In genomic region chr3:536417-536813, GRCh38 we compare ENCODE assay signal across 8 cellular contexts.
DNase-seq lines count a peak whose midpoint lies in the region; ATAC-seq and TF ChIP-seq lines count a peak whose summit lies in the region.

No MANE protein-coding gene starts in this region.

- POLR2A ChIA-PET in BJ (lab: Charles Lee) = no interaction called here

- H3K9me2 ChIP-seq in Karpas-422 (replicated peaks; ENCODE audit: insufficient read depth, low read length) = no peaks in the 10 kb centered on the region

- TF ChIP-seq POLR2A in gastroesophageal sphincter (IDR thresholded peaks at IDR 0.05) = no peak
- TF ChIP-seq POLR2A in sigmoid colon (IDR thresholded peaks at IDR 0.05) = no peak

- CTCF ChIA-PET in BJ (lab: Yijun Ruan, JAX) = no interaction called here

- no peak overlapping the region for H3K9ac ChIP-seq in Karpas-422 (ENCODE audit: low read length)

- H3K4me3 ChIP-seq in BJ (ENCODE audit: low read depth, low read length) = 0 out of 2 replicates have a peak overlapping the region, but pooled peaks have one; percentile 11
- H3K4me3 ChIP-seq in MG63 = peak overlapping the region; percentile 58
- peak overlapping the region; percentile 53 to 59 for H3K4me3 ChIP-seq in gastroesophageal sphincter
- peak overlapping the region; percentile 28 to 55 (median 43) for H3K4me3 ChIP-seq in sigmoid colon
- no peak overlapping the region for H3K4me3 ChIP-seq in Karpas-422 (ENCODE audit: low read length)

- peak overlapping the region in 3 of 4 donors; percentile 68 to 78 (median 74) for H3K27ac ChIP-seq in gastroesophageal sphincter
- H3K27ac ChIP-seq in sigmoid colon = peak overlapping the region; percentile 36 to 68 (median 62)
- no peak overlapping the region for H3K27ac ChIP-seq in Karpas-422 (ENCODE audit: low read length)

- ATAC-seq in gastroesophageal sphincter (no peak), GM18520 (IDR thresholded peaks at IDR 0.05; ENCODE audit: unreplicated experiment) (no peak)

- H3K4me2 ChIP-seq in Karpas-422 (ENCODE audit: low read depth, low read length, poor library complexity, severe bottlenecking) = no peak overlapping the region

- no peaks in the 10 kb centered on the region for H3K4me1 ChIP-seq in gastroesophageal sphincter
- H3K4me1 ChIP-seq in sigmoid colon = no peaks in the 10 kb centered on the region
- no peaks in the 10 kb centered on the region for H3K4me1 ChIP-seq in Karpas-422 (ENCODE audit: low read length)

- H3K36me3 ChIP-seq in BJ (ENCODE audit: control insufficient read depth, insufficient read depth, low read length) (no peaks in the 10 kb centered on the region), MG63 (no peaks in the 10 kb centered on the region), gastroesophageal sphincter (no peaks in the 10 kb centered on the region), sigmoid colon (no peaks in the 10 kb centered on the region), Karpas-422 (ENCODE audit: insufficient read depth, low read length) (no peaks in the 10 kb centered on the region)

- H2AFZ ChIP-seq in Karpas-422 (ENCODE audit: low read length) = no peak overlapping the region

- H3K79me2 ChIP-seq in Karpas-422 (ENCODE audit: low read length) = no peaks in the 10 kb centered on the region

- TF ChIP-seq CTCF in BJ (IDR thresholded peaks at IDR 0.05; ENCODE audit: insufficient read depth, low read depth, low read length) (no peak), gastroesophageal sphincter (IDR thresholded peaks at IDR 0.05) (no peak), sigmoid colon (IDR thresholded peaks at IDR 0.05) (no peak)

- no peaks in the 10 kb centered on the region for H4K20me1 ChIP-seq in Karpas-422 (ENCODE audit: insufficient read depth, low read depth, low read length)

- 45% methylated on average over 6 of the region's 6 CpGs for WGBS in gastroesophageal sphincter (ENCODE audit: low coverage in 1 of 2), 2 donors
- WGBS in sigmoid colon, 2 donors = 78 to 80% methylated on average over 6 of the region's 6 CpGs

- TF ChIP-seq EP300 in gastroesophageal sphincter (IDR thresholded peaks at IDR 0.05) (no peak), sigmoid colon (IDR thresholded peaks at IDR 0.05) (no peak)

- no peak for DNase-seq in BJ (ENCODE audit: low read depth)
- no peak for DNase-seq in MG63
- no peak for DNase-seq in sigmoid colon
- no peak for DNase-seq in Karpas-422
- DNase-seq in NCI-H146 treated with DMSO at 0.1 percent for 48 hours (lab: John Stamatoyannopoulos, UW; ENCODE audit: unreplicated experiment) = no peak
- DNase-seq in middle frontal gyrus (ENCODE audit: extremely low spot score, low spot score) = no peak

- intact Hi-C loops in sigmoid colon (cut with DNase I) = no loop called here

- H3K9me3 ChIP-seq in MG63 = no peaks in the 10 kb centered on the region; the same call in 1 of the 2 replicates
- H3K9me3 ChIP-seq in gastroesophageal sphincter = peaks cover 0 to 5% (median 0%) of the 10 kb centered on the region in 3 donors
- H3K9me3 ChIP-seq in sigmoid colon = peaks cover 0 to 1% (median 0%) of the 10 kb centered on the region in 4 donors
- peaks cover 6% of the 10 kb centered on the region for H3K9me3 ChIP-seq in Karpas-422 (ENCODE audit: low read length)

- no peaks in the 10 kb centered on the region for H3K27me3 ChIP-seq in BJ (ENCODE audit: control insufficient read depth, insufficient read depth, low read length)
- H3K27me3 ChIP-seq in MG63 = no peaks in the 10 kb centered on the region
- no peaks in the 10 kb centered on the region for H3K27me3 ChIP-seq in gastroesophageal sphincter
- H3K27me3 ChIP-seq in sigmoid colon = no peaks in the 10 kb centered on the region
- no peaks in the 10 kb centered on the region for H3K27me3 ChIP-seq in Karpas-422 (ENCODE audit: low read length)
